ENCODE assay signal across 20 cellular contexts in the genomic region with DNA sequence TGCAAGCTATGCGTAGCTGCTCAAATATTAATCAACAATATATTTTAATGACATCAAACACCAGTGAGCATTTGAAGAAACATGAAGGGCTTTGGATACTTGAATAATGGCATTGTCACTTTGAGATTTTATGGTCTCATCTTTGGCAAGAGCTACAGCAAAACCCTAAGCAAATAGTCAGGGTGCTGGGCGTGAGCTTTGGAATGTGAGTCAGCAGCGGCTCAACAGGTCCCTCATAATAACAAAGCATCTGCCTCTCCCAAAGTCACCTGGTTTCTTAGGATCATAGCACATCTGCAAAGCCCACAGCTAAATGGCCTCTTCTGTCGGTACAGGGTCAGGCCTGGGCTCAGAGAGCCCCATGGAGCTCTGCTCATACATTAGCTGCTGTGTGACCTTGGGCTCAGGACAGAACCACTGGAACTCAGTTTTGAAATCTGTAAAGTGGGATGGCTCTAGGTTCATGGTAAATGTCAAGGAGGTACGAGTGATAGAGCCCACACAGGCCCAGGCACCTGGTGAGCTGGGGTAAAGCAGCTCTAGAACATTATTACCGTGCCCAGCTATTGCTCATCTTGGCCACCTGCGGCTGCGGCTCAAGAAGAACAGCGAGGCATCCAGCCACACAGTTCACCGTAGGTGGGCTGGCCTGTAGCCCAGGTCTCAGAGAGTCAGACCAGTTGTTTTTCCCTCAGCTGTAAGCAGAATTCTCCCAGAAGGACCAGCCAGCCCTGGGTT.
DNase-seq lines count a peak whose midpoint lies in the region; ATAC-seq and TF ChIP-seq lines count a peak whose summit lies in the region.
"Had no signal": no experiment of that assay in that cellular context is flagged by ENCODE, and none has a peak within 500 bp of the region (broad histone marks: within the 10 kb centered on the region; RNA-seq: fewer than 3 reads in every experiment).

No MANE protein-coding gene starts in this region.

- H3K4me3 ChIP-seq in RWPE2 (ENCODE audit: severe bottlenecking) (no peak overlapping the region), epithelial cell of esophagus (ENCODE audit: low read length) (no peak overlapping the region), neuronal stem cell (ENCODE audit: low read length in 2 of 2) (no peak overlapping the region)
- H3K4me3 ChIP-seq: SJCRH30 had no signal

- H3K36me3 ChIP-seq in RWPE2 (ENCODE audit: low read depth) (no peaks in the 10 kb centered on the region), neuronal stem cell (replicated peaks in 1 of 2; ENCODE audit: control insufficient read depth in 2 of 2, insufficient read depth in 2 of 2, low read length in 2 of 2) (no peaks in the 10 kb centered on the region)
- H3K36me3 ChIP-seq: neutrophil, SJCRH30 had no signal

- no peak overlapping the region for H3K4ac ChIP-seq in neuronal stem cell (ENCODE audit: low read length)

- no peaks in the 10 kb centered on the region for H3K27me3 ChIP-seq in RWPE2 (ENCODE audit: insufficient read depth, poor library complexity, severe bottlenecking)
- no peaks in the 10 kb centered on the region for H3K27me3 ChIP-seq in neuronal stem cell (ENCODE audit: control insufficient read depth in 3 of 3, insufficient read depth in 3 of 3, low read depth in 1 of 3, low read length in 3 of 3)
- H3K27me3 ChIP-seq: neutrophil, SJCRH30 had no signal

- peak overlapping the region; percentile 49 for H3K18ac ChIP-seq in neuronal stem cell (ENCODE audit: low read length)

- TF ChIP-seq CTCF in RWPE2 (IDR thresholded peaks at IDR 0.05; ENCODE audit: poor library complexity, severe bottlenecking): no peak
- no peak for TF ChIP-seq CTCF in epithelial cell of esophagus (IDR thresholded peaks at IDR 0.05; ENCODE audit: insufficient read depth, low read depth, low read length, missing control alignments)
- TF ChIP-seq CTCF in GM10266 (IDR thresholded peaks at IDR 0.05; ENCODE audit: control insufficient read depth, insufficient read depth, low read depth, missing control alignments): no peak

- no peak overlapping the region for H3K23ac ChIP-seq in neuronal stem cell (ENCODE audit: low read depth, low read length, poor library complexity)

- peak overlapping the region; percentile 63 for H3K27ac ChIP-seq in RWPE2 (ENCODE audit: poor library complexity, severe bottlenecking)
- peak overlapping the region; percentile 13 for H3K27ac ChIP-seq in neuronal stem cell (replicated peaks; ENCODE audit: low read length)
- H3K27ac ChIP-seq: neutrophil, SJCRH30 had no signal

- H3K9ac ChIP-seq in neuronal stem cell (ENCODE audit: low read depth, low read length, poor library complexity): no peak overlapping the region

- peaks cover 25% of the 10 kb centered on the region for H3K4me1 ChIP-seq in RWPE2 (ENCODE audit: insufficient read depth, poor library complexity, severe bottlenecking)
- peaks cover 0 to 11% of the 10 kb centered on the region in 2 donors for H3K4me1 ChIP-seq in neuronal stem cell (ENCODE audit: control insufficient read depth in 2 of 2, insufficient read depth in 1 of 2, low read depth in 1 of 2, low read length in 2 of 2)
- H3K4me1 ChIP-seq: SJCRH30 had no signal

- H3K9me3 ChIP-seq in RWPE2 (ENCODE audit: severe bottlenecking) (no peaks in the 10 kb centered on the region), neuronal stem cell (replicated peaks in 1 of 2; ENCODE audit: control insufficient read depth in 2 of 2, insufficient read depth in 1 of 2, low read depth in 1 of 2, low read length in 2 of 2) (no peaks in the 10 kb centered on the region)
- H3K9me3 ChIP-seq: neutrophil, SJCRH30 had no signal

- no peak overlapping the region for H4K8ac ChIP-seq in neuronal stem cell (ENCODE audit: low read depth, low read length)

- no peak overlapping the region for H2BK5ac ChIP-seq in neuronal stem cell (ENCODE audit: low read length)

- H3K4me2 ChIP-seq in neuronal stem cell (ENCODE audit: insufficient read depth, low read length, poor library complexity, severe bottlenecking): no peak overlapping the region

- no peak overlapping the region for H2BK120ac ChIP-seq in neuronal stem cell (ENCODE audit: low read depth, low read length)

- ATAC-seq in RWPE2 (ENCODE audit: low read depth): peak; percentile 80
- no peak for ATAC-seq in GM18873 (IDR thresholded peaks at IDR 0.05; ENCODE audit: low FRiP score, unreplicated experiment)
- ATAC-seq: activated T-cell treated with anti-CD3 and anti-CD28 coated beads, Interleukin-2, amount 50 U/mL, for 4 hours; left colon; T-helper 17 cell had no signal

- DNase-seq in ELF-1 (ENCODE audit: low read depth, low spot score) (peak; percentile 19), RWPE2 (ENCODE audit: low spot score) (no peak), epithelial cell of esophagus (ENCODE audit: low read depth) (peak; percentile 82), neuronal stem cell (ENCODE audit: low spot score) (no peak), ecto neural progenitor cell (ENCODE audit: low spot score) (no peak), HPDE6-E6E7 (ENCODE audit: extremely low spot score) (no peak), GM10266 (ENCODE audit: extremely low spot score) (no peak)
- DNase-seq: activated CD4-positive, alpha-beta T cell treated with anti-CD3 and anti-CD28 coated beads, Interleukin-2, amount 50 U/mL, for 48 hours; activated T-cell treated with anti-CD3 and anti-CD28 coated beads, Interleukin-2, amount 50 U/mL, for 4 hours; GF-D8; KG1; left colon; midbrain; NCI-H524 treated with DMSO at 0.1 percent for 48 hours; retina; stimulated activated CD4-positive, alpha-beta T cell treated with anti-CD3 and anti-CD28 coated beads, Interleukin-15, amount 100 ng/mL, for 24 hours; T-helper 17 cell had no signal

- H3K79me1 ChIP-seq in neuronal stem cell (ENCODE audit: low read depth, low read length): no peaks in the 10 kb centered on the region

- H3K14ac ChIP-seq in neuronal stem cell (ENCODE audit: low read length): no peak overlapping the region

- no peak overlapping the region for H2AFZ ChIP-seq in neuronal stem cell (ENCODE audit: low read length)

- H4K91ac ChIP-seq in neuronal stem cell (ENCODE audit: low read depth, low read length, poor library complexity): no peak overlapping the region

- no peak overlapping the region for H2BK15ac ChIP-seq in neuronal stem cell (ENCODE audit: low read length)

- H2BK12ac ChIP-seq in neuronal stem cell (ENCODE audit: low read length): no peak overlapping the region

- peak overlapping the region; percentile 50 for H2AK5ac ChIP-seq in neuronal stem cell (ENCODE audit: low read depth, low read length)

- no CpG with 5 or more reads among the region's 10 CpGs for WGBS in neuronal stem cell (ENCODE audit: extremely low coverage in 2 of 2, insufficient read length in 2 of 2, insufficient replicate concordance in 1 of 2), 2 donors

Comparison
In these comparisons a context has a peak if more than half of its experiments do, and no peak if none do; other contexts are left out.
1. DNase-seq: peak in ELF-1 (single experiment) and epithelial cell of esophagus (single experiment); none in RWPE2 (single experiment), neuronal stem cell (single experiment), ecto neural progenitor cell (single experiment), HPDE6-E6E7 (single experiment) and GM10266 (single experiment).